In genomic region chr20:49668181-49668877, GRCh38 we compare ENCODE assay signal across 8 cellular contexts. TPM values are rescaled to one million over a fixed set of nuclear protein-coding genes. Genes with fewer than 3 reads are reported as not detected.
A peak's percentile ranks its signal among the peaks of the same experiment; 100 is the strongest.
DNase-seq lines count a peak whose midpoint lies in the region; ATAC-seq, FAIRE-seq and TF ChIP-seq lines count a peak whose summit lies in the region.

No MANE protein-coding gene starts in this region.

- no peak overlapping the region; the same call in 1 of the 2 replicates for H3K9ac ChIP-seq in GM12878 (ENCODE audit: control insufficient read depth, insufficient read depth, low read length)

- POLR2A ChIA-PET in GM12878 (lab: Charles Lee) = interaction anchor here (0.6 to 3.7 kb wide), 20 partner anchors 7 to 53 kb away, joined by 3 to 15 read pairs (median 5); no protein-coding TSS in a partner anchor

- no peak for TF ChIP-seq RAD21 in GM12878 (IDR thresholded peaks at IDR 0.05; ENCODE audit: insufficient read depth, low read depth, low read length)

- no TSS peak for BruUV-seq in GM12878 (replicated peaks; lab: Mats Ljungman, UMichigan)

- H2AFZ ChIP-seq in GM12878 (ENCODE audit: control insufficient read depth, low read depth, low read length) = no peak overlapping the region

- no peak for FAIRE-seq in GM12878 (lab: Jason Lieb, UNC)

- TF ChIP-seq EP300 in GM12878 (IDR thresholded peaks at IDR 0.05; ENCODE audit: borderline replicate concordance in 1 of 2, control insufficient read depth in 1 of 2, low read depth in 2 of 2, low read length in 2 of 2) = peak; percentile 69 to 74; a peak in 2 of 4 replicates

- intact Hi-C loops in GM12878 (cut with micrococcal nuclease; ENCODE audit: unreplicated experiment) (loop anchor here (2.0 kb wide), 2 partner anchors 36 to 48 kb away; no protein-coding TSS in a partner anchor), spleen (cut with DNase I; ENCODE audit: low total_unique reads) (loop anchor here (10.0 kb wide), 1 partner anchor 46 kb away; the partner anchor contains the start of gene B4GALT5)

- no peaks in the 10 kb centered on the region for H3K9me3 ChIP-seq in GM12878 (replicated peaks; ENCODE audit: control insufficient read depth, insufficient read depth, low read length)
- H3K9me3 ChIP-seq in spleen = no peaks in the 10 kb centered on the region

- peak overlapping the region; percentile 93 for H3K4me2 ChIP-seq in GM12878 (ENCODE audit: control insufficient read depth, insufficient read depth)

- CTCF ChIA-PET in GM12878 (lab: Yijun Ruan, JAX) = interaction anchor here (0.6 to 3.6 kb wide), 22 partner anchors 8 to 177 kb away, joined by 3 to 22 read pairs (median 7); partner anchors contain the start of gene SLC9A8

- H4K20me1 ChIP-seq in GM12878 (ENCODE audit: control insufficient read depth, insufficient read depth) = no peaks in the 10 kb centered on the region

- H3K27ac ChIP-seq in GM12878 (ENCODE audit: control insufficient read depth, insufficient read depth) = peak overlapping the region; percentile 86
- H3K27ac ChIP-seq in spleen = peak overlapping the region in 5 of 8 donors; percentile 57 to 77 (median 67)

- in situ Hi-C loops in GM12878 (cut with MboI) = no loop called here

- H3K79me2 ChIP-seq in GM12878 (ENCODE audit: control insufficient read depth, insufficient read depth, low read length) = peaks cover 83% of the 10 kb centered on the region

- ATAC-seq in GM18867 (IDR thresholded peaks at IDR 0.05; ENCODE audit: unreplicated experiment) (peak; percentile 69), HG02973 (IDR thresholded peaks at IDR 0.05; ENCODE audit: unreplicated experiment) (peak; percentile 64), GM12878 (peak; percentile 92)

- WGBS in GM12878 (ENCODE audit: insufficient coverage, insufficient replicate concordance, low lambda C conversion rate, missing lambda C conversion rate) = 10% methylated on average over 12 of the region's 12 CpGs
- WGBS in spleen, 5 donors = 52 to 59% (median 57%) methylated on average over 12 of the region's 12 CpGs

- H3K4me1 ChIP-seq in GM12878 (ENCODE audit: control insufficient read depth, insufficient read depth, low read length) = peaks cover 52% of the 10 kb centered on the region
- peaks cover 25 to 97% (median 72%) of the 10 kb centered on the region in 6 donors for H3K4me1 ChIP-seq in spleen

- RAD21 ChIA-PET in GM12878 (lab: Charles Lee; ENCODE audit: unreplicated experiment) = interaction anchor here (0.8 to 6.6 kb wide), 24 partner anchors 10 to 178 kb away, joined by 3 to 53 read pairs (median 10); partner anchors contain the start of gene SLC9A8

- TF ChIP-seq POLR2A in GM12878 (IDR thresholded peaks at IDR 0.05; ENCODE audit: low read depth, low read length) = peak; percentile 83
- TF ChIP-seq POLR2A in spleen (IDR thresholded peaks at IDR 0.05) = no peak

- DNase-seq in T-helper 2 cell (peak in 4 of 5 experiments; percentile 33 to 96 (median 70)), GM12878 (ENCODE audit: low read depth, low spot score) (peak; percentile 96), spleen (peak; percentile 89), hypothalamus (lab: John Stamatoyannopoulos, UW) (no peak), DMS53 (lab: John Stamatoyannopoulos, UW) (no peak), SHP77 treated with DMSO at 0.1 percent for 48 hours (lab: John Stamatoyannopoulos, UW) (no peak)

- H3K4me3 ChIP-seq in GM12878 = peak overlapping the region; percentile 59; the same call in 1 of the 2 replicates
- H3K4me3 ChIP-seq in spleen = peak overlapping the region in 1 of 8 donors; percentile 59

- TF ChIP-seq CTCF in GM12878 (IDR thresholded peaks at IDR 0.05 in 2 of 3, conservative IDR thresholded peaks at IDR 0.05 in 1 of 3; ENCODE audit: control insufficient read depth in 2 of 3, extremely low read depth in 1 of 3, insufficient read depth in 1 of 3, low read depth in 3 of 3, low read length in 3 of 3) = no peak
- TF ChIP-seq CTCF in spleen (IDR thresholded peaks at IDR 0.05 in 8 of 11, conservative IDR thresholded peaks at IDR 0.05 in 3 of 11) = no peak

- H3K27me3 ChIP-seq in GM12878 (replicated peaks in 1 of 2; ENCODE audit: control insufficient read depth in 2 of 2, insufficient read depth in 2 of 2, low read length in 1 of 2) = no peaks in the 10 kb centered on the region
- no peaks in the 10 kb centered on the region for H3K27me3 ChIP-seq in spleen (replicated peaks in 1 of 7)

- H3K36me3 ChIP-seq in GM12878 (ENCODE audit: control insufficient read depth in 2 of 2, insufficient read depth in 2 of 2, low read length in 1 of 2) (no peaks in the 10 kb centered on the region), spleen (no peaks in the 10 kb centered on the region)

- SMC1A ChIA-PET in GM12878 (lab: Charles Lee; ENCODE audit: uncharacterized antibody, unreplicated experiment) = interaction anchor here (0.5 to 8.3 kb wide), 31 partner anchors 8 to 452 kb away, joined by 3 to 110 read pairs (median 8); no protein-coding TSS in a partner anchor

TF ChIP-seq in GM12878, 131 proteins besides CTCF, POLR2A, EP300 and RAD21 (continues in another document):
- TF ChIP-seq ZBTB4 (CRISPR knock-in tag; IDR thresholded peaks at IDR 0.05) = no peak
- no peak for TF ChIP-seq KAT2A (conservative IDR thresholded peaks at IDR 0.05; ENCODE audit: control insufficient read depth, low read depth, low read length)
- no peak for TF ChIP-seq RAD51 (IDR thresholded peaks at IDR 0.05)
- TF ChIP-seq LARP7 (IDR thresholded peaks at IDR 0.05) = no peak
- TF ChIP-seq YY1 (IDR thresholded peaks at IDR 0.05; ENCODE audit: low read depth, low read length) = no peak
- no peak for TF ChIP-seq NR2C2 (IDR thresholded peaks at IDR 0.05; ENCODE audit: borderline replicate concordance, control insufficient read depth, insufficient read length, low read depth)
- no peak for TF ChIP-seq CBX3 (IDR thresholded peaks at IDR 0.05; ENCODE audit: borderline replicate concordance, low read depth)

RNA-seq across cellular contexts. Expression of gene B4GALT5, which starts 45.3 kb away (rescaled TPM):
- 50.1 and 53.1 TPM in 2 replicates for total RNA-seq in GM12878 (2013; cell fraction: nucleolus; rRNA removed)
- 11.6 and 12.7 TPM in 2 replicates for total RNA-seq in GM12878 (2014; rRNA removed)
- 25.2 and 25.4 TPM in 2 replicates for total RNA-seq in GM12878 (2014; rRNA removed; fragmentation: Illumina TruSeq; extraction: Trizol)
- 28.3 and 28.7 TPM in 2 replicates for total RNA-seq in GM12878 (2021)
- 8.9 TPM for polyA plus RNA-seq in GM12878 (2011; ENCODE audit: low read depth)
- polyA plus RNA-seq in GM12878 (2011; rRNA removed) = 55.5 and 58.7 TPM in 2 replicates
- 42.2 and 48.9 TPM in 2 replicates for polyA plus RNA-seq in GM12878 (2011; cell fraction: cytosol; rRNA removed)
- polyA plus RNA-seq in GM12878 (2011; cell fraction: nucleus; rRNA removed) = 21.1 and 21.3 TPM in 2 replicates
- polyA plus RNA-seq in GM12878 (2012) = 11.5 and 15.5 TPM in 2 replicates
- polyA plus RNA-seq in GM12878 (2014; fragmentation: Illumina TruSeq; extraction: Trizol) = 34.9 and 37.4 TPM in 2 replicates
- polyA plus RNA-seq in GM12878 (2014; fragmentation: Nextera tagmentation; extraction: Ambion mirVana) = 10 to 100 TPM; 10.0 to 15.3 TPM
- 24.6 and 25.5 TPM in 2 replicates for polyA plus RNA-seq in GM12878 (2014; rRNA removed)
- 1 to 10 TPM; 2.0 to 2.8 TPM for polyA plus RNA-seq in GM12878 (2016; fragmentation: Nextera tagmentation; extraction: Ambion mirVana)
- 54.9 and 59.8 TPM in 2 replicates for polyA minus RNA-seq in GM12878 (2011; rRNA and poly(A)+ RNA removed)
- polyA minus RNA-seq in GM12878 (2011; cell fraction: cytosol; rRNA and poly(A)+ RNA removed) = 21.9 and 23.4 TPM in 2 replicates
- polyA minus RNA-seq in GM12878 (2011; cell fraction: nucleus; rRNA and poly(A)+ RNA removed) = 6.4 and 9.8 TPM in 2 replicates
- total RNA-seq in spleen = 10 to 100 TPM; 41.1 to 79.0 (median 63.4) TPM
- 10 to 100 TPM in 1 of 3 donors, 1 to 10 TPM in 2; 3.9 to 15.7 (median 4.3) TPM for polyA plus RNA-seq in spleen

Comparison
In these comparisons a context has a peak if more than half of its experiments do, and no peak if none do; other contexts are left out.
1. DNase-seq: peak in T-helper 2 cell (4 of 5), GM12878 (single experiment) and spleen (single experiment); none in hypothalamus (0 of 51), DMS53 (single experiment) and SHP77 treated with DMSO at 0.1 percent for 48 hours (single experiment).
2. Peak in every context shown above with its lines, with median percentiles within 50 percentile points of each other: ATAC-seq.